In the genomic region with DNA sequence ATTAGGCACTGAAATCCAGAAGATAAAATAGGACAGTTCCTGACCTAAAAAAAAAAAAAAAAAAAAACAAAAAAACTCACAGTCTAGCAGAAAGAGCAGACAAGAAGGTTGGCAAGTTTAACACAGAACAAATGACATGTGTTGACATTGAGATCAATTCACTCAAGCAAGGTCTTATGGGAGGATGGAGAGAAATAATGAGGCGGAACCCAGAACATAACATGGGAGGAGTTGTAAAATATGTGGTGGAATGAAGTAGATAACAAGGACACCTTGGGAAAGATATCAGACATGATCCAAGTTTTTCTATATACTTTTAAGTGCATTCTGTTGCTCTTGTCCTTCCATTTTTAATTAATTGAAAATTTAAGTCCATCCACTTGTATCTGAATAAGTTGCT, we compare ENCODE assay signal across 8 cellular contexts.
"Had no signal": no experiment of that assay in that cellular context is flagged by ENCODE, and none has a peak within 500 bp of the region (broad histone marks: within the 10 kb centered on the region; RNA-seq: fewer than 3 reads in every experiment).

No MANE protein-coding gene starts in this region.

- H3K4me3 ChIP-seq: GM23248, K562 had no signal

- H3K9ac ChIP-seq: GM23248 had no signal

- H2AFZ ChIP-seq: GM23248 had no signal

- ATAC-seq: K562 had no signal

- DNase-seq: GM23248, GOT3, H9, HCEC 1CT, IMR-90, Kasumi-1, KG1 had no signal

- H3K27ac ChIP-seq: GM23248 had no signal
